In the genomic region with DNA sequence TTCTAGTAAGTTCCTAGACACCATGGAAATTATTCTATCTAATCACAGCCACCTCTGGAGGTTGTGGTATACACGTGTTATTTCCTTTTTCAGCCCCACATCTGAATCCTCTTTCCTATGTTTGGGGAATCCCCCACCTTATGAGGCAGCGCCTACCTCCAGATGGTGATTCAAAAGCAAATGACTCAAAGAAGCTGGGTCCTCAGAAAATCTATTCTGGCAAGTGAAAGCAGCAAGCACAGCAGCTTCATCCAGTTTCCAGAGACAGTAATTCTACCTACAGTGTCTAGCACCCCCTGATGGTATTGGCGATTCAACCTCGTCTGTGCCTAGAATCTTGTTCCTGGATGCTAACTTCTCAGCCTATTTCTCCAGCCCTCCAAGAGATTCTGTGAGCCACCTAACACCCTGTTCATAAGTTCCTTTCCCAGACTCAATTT, we compare ENCODE assay signal across 8 cellular contexts. TPM values are rescaled to one million over a fixed set of nuclear protein-coding genes. Genes with fewer than 3 reads are reported as not detected.
DNase-seq lines count a peak whose midpoint lies in the region; ATAC-seq, FAIRE-seq and TF ChIP-seq lines count a peak whose summit lies in the region.

No MANE protein-coding gene starts in this region.

- no peaks in the 10 kb centered on the region for H3K4me1 ChIP-seq in kidney (ENCODE audit: control insufficient read depth in 1 of 2, insufficient read depth in 1 of 2, low read depth in 1 of 2, low read length in 2 of 2)

- DNase-seq in D341Med (ENCODE audit: low spot score) = peak; percentile 60
- DNase-seq in T follicular helper cell (ENCODE audit: low read depth) = peak; percentile 2
- DNase-seq in amniotic stem cell (lab: John Stamatoyannopoulos, UW) = peak; percentile 59
- no peak for DNase-seq in kidney
- DNase-seq in stimulated activated CD4-positive, alpha-beta T cell treated with anti-CD3 and anti-CD28 coated beads, TNF-alpha, amount 100 ng/mL, for 4 hours (ENCODE audit: low read depth in 3 of 3) = peak; percentile 11 to 45 (median 36)
- no peak for DNase-seq in retina

- ATAC-seq in GM19328 (IDR thresholded peaks at IDR 0.05; ENCODE audit: unreplicated experiment) = peak; percentile 89
- peak; percentile 92 for ATAC-seq in HG03354 (IDR thresholded peaks at IDR 0.05; ENCODE audit: poor library complexity, severe bottlenecking, unreplicated experiment)

- intact Hi-C loops in kidney (cut with DNase I) = no loop called here

- no peak overlapping the region for H3K27ac ChIP-seq in kidney (ENCODE audit: low read depth in 2 of 2, low read length in 2 of 2)

- no peak overlapping the region for H3K9ac ChIP-seq in kidney (ENCODE audit: low read length in 2 of 2)

- no peak for FAIRE-seq in kidney (lab: Jason Lieb, UNC)

- H3K4me3 ChIP-seq in kidney (ENCODE audit: low read length in 2 of 2) = no peak overlapping the region

- peak; percentile 48 for TF ChIP-seq CTCF in kidney (IDR thresholded peaks at IDR 0.05; ENCODE audit: borderline replicate concordance, extremely low read depth, insufficient read depth)

- H3K9me3 ChIP-seq in kidney (ENCODE audit: control insufficient read depth in 1 of 2, low read length in 2 of 2) = no peaks in the 10 kb centered on the region

- no peaks in the 10 kb centered on the region for H3K36me3 ChIP-seq in kidney (ENCODE audit: control insufficient read depth in 1 of 2, insufficient read depth in 2 of 2, low read length in 2 of 2)

RNA-seq across cellular contexts. Expression of gene STRBP, which starts 43.0 kb away (rescaled TPM):
- 30.7 TPM for total RNA-seq in kidney
- polyA plus RNA-seq in kidney (ENCODE audit: insufficient read depth, low read depth, low replicate concordance) = 21.6 TPM

Comparison
In these comparisons a context has a peak if more than half of its experiments do, and no peak if none do; other contexts are left out.
1. DNase-seq: peak in D341Med (single experiment), T follicular helper cell (single experiment), amniotic stem cell (single experiment) and stimulated activated CD4-positive, alpha-beta T cell treated with anti-CD3 and anti-CD28 coated beads, TNF-alpha, amount 100 ng/mL, for 4 hours (3 of 3); none in kidney (single experiment) and retina (single experiment).